In genomic region chr6:3011158-3011557, GRCh38 we compare ENCODE assay signal across 26 cellular contexts.
"Had no signal": no experiment of that assay in that cellular context is flagged by ENCODE, and none has a peak within 500 bp of the region (broad histone marks: within the 10 kb centered on the region; RNA-seq: fewer than 3 reads in every experiment).

No MANE protein-coding gene starts in this region.

- H3K9me3 ChIP-seq: gastrocnemius medialis had no signal

- H3K4me3 ChIP-seq: coronary artery, dorsolateral prefrontal cortex, esophagus squamous epithelium, gastrocnemius medialis, heart right ventricle, left lung, lower lobe of right lung, mucosa of descending colon had no signal

- ATAC-seq: esophagus mucosa, gastrocnemius medialis, heart right ventricle, left cardiac atrium, left lung, left ventricle myocardium superior, lower lobe of right lung, mucosa of descending colon had no signal

- H3K4me1 Mint-ChIP-seq: mesothelial cell of epicardium, naive B cell had no signal

- H3K4me3 Mint-ChIP-seq: mesothelial cell of epicardium had no signal

- H3K4me1 ChIP-seq: gastrocnemius medialis, lower lobe of right lung had no signal

- DNase-seq: dermis blood vessel endothelial cell; dorsolateral prefrontal cortex; effector CD4-positive, alpha-beta T cell; effector memory CD4-positive, alpha-beta T cell; esophagus squamous epithelium; foreskin fibroblast; foreskin melanocyte; gastrocnemius medialis; glutamatergic neuron; head of caudate nucleus; heart right ventricle; hippocampal formation; left cardiac atrium; left lung; left ventricle myocardium superior; lower lobe of right lung; mesenchymal stem cell; mucosa of descending colon; naive B cell had no signal

- H3K27ac ChIP-seq: coronary artery, dorsolateral prefrontal cortex, epithelial cell of prostate, esophagus squamous epithelium, gastrocnemius medialis, lower lobe of right lung had no signal

- H3K27me3 ChIP-seq: dorsolateral prefrontal cortex, esophagus squamous epithelium, gastrocnemius medialis, heart right ventricle, left lung had no signal

- FAIRE-seq: colon, islet of Langerhans, keratinocyte had no signal

- H3K27ac Mint-ChIP-seq: mesothelial cell of epicardium had no signal

- H3K27me3 Mint-ChIP-seq: naive B cell had no signal
